In the genomic region with DNA sequence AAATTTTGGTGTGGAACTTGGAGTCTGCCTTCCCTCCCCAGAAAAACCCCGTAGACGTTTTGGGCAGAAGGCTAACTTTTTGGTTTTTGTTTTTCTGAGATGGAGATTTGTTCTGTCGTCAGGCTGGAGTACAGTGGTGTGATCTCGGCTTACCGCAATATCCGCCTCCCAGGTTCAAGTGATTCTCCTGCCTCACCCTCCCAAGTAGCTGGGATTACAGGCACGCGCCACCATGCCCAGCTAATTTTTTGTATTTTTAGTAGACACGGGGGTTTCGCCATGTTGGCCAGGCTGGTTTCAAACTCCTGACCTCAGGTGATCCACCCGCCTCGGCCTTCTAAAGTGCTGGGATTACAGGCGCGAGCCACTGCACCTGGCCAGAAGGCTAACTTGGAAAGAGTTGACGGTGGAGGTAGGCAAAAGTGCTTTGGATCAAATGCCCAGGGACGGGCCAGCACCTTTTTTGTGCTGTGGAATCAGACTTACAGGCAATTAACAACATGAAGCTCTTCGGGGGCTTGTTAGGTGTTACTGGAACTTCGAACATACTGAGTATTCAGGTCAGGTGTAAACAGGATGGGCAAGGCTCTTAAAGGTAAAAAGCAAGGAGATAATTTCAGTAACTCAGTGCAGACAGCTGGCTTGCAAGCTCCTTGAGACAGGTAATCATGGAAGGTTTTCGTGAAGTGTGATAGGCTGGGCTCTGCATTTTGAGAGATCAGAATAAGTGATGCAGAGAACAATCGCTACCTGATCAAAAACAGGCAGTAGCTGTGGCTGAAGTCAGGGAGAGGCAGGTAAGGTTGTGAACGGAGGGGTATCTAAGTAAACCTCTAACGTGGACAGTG, we compare ENCODE assay signal across 9 cellular contexts. TPM values are rescaled to one million over a fixed set of nuclear protein-coding genes. Genes with fewer than 3 reads are reported as not detected.
DNase-seq lines count a peak whose midpoint lies in the region; ATAC-seq, FAIRE-seq and TF ChIP-seq lines count a peak whose summit lies in the region.
"Had no signal": no experiment of that assay in that cellular context is flagged by ENCODE, and none has a peak within 500 bp of the region (broad histone marks: within the 10 kb centered on the region; RNA-seq: fewer than 3 reads in every experiment).

No MANE protein-coding gene starts in this region.

- H3K27me3 Mint-ChIP-seq in HFFc6 (ENCODE audit: insufficient read depth): peaks cover 18% of the 10 kb centered on the region

- peaks cover 2% of the 10 kb centered on the region; the same call in 1 of the 2 replicates for H3K9me3 Mint-ChIP-seq in HFFc6

- peaks cover 54% of the 10 kb centered on the region for H3K79me2 ChIP-seq in GM12878 (ENCODE audit: control insufficient read depth, insufficient read depth, low read length)

- H3K9me3 ChIP-seq in A673 (ENCODE audit: low read depth, low read length, poor library complexity, severe bottlenecking): no peaks in the 10 kb centered on the region
- no peaks in the 10 kb centered on the region for H3K9me3 ChIP-seq in GM12878 (replicated peaks; ENCODE audit: control insufficient read depth, insufficient read depth, low read length)

- WGBS in GM12878 (ENCODE audit: insufficient coverage, insufficient replicate concordance, low lambda C conversion rate, missing lambda C conversion rate): 62% methylated on average over 22 of the region's 22 CpGs

- no peak overlapping the region for H2AFZ ChIP-seq in GM12878 (ENCODE audit: control insufficient read depth, low read depth, low read length)

- in situ Hi-C loops in GM12878 (cut with MboI): no loop called here

- ATAC-seq in GM12878 (no peak), HG03469 (IDR thresholded peaks at IDR 0.05; ENCODE audit: unreplicated experiment) (no peak)

- intact Hi-C loops in A673 (cut with micrococcal nuclease; ENCODE audit: unreplicated experiment): no loop called here
- intact Hi-C loops in GM12878 (cut with micrococcal nuclease; ENCODE audit: unreplicated experiment): no loop called here

- peaks cover 51% of the 10 kb centered on the region for H3K4me1 Mint-ChIP-seq in HFFc6 (ENCODE audit: low read depth)

- no peak for TF ChIP-seq CTCF in A673 (conservative IDR thresholded peaks at IDR 0.05; ENCODE audit: low read depth, low read length)
- no peak for TF ChIP-seq CTCF in HFFc6 (IDR thresholded peaks at IDR 0.05)
- TF ChIP-seq CTCF in GM12878 (IDR thresholded peaks at IDR 0.05 in 2 of 3, conservative IDR thresholded peaks at IDR 0.05 in 1 of 3; ENCODE audit: control insufficient read depth in 2 of 3, extremely low read depth in 1 of 3, insufficient read depth in 1 of 3, low read depth in 3 of 3, low read length in 3 of 3): no peak

- CTCF ChIA-PET in A673 (lab: Charles Lee): interaction anchor here (0.6 kb wide), 1 partner anchor 21 kb away, joined by 9 read pairs; no protein-coding TSS in a partner anchor
- CTCF ChIA-PET in GM12878 (lab: Yijun Ruan, JAX): interaction anchor here (0.5 to 1.9 kb wide), 7 partner anchors 8 to 125 kb away, joined by 3 to 8 read pairs (median 4); no protein-coding TSS in a partner anchor

- no peaks in the 10 kb centered on the region for H3K27me3 ChIP-seq in A673 (replicated peaks; ENCODE audit: insufficient read depth, low read depth, low read length, poor library complexity)
- H3K27me3 ChIP-seq in GM12878 (replicated peaks in 1 of 2; ENCODE audit: control insufficient read depth in 2 of 2, insufficient read depth in 2 of 2, low read length in 1 of 2): no peaks in the 10 kb centered on the region

- H3K27ac Mint-ChIP-seq in HFFc6: peak overlapping the region; percentile 88

- H3K4me1 ChIP-seq in A673 (ENCODE audit: insufficient read depth, low read length, poor library complexity, severe bottlenecking): peaks cover 23% of the 10 kb centered on the region
- H3K4me1 ChIP-seq in GM12878 (ENCODE audit: control insufficient read depth, insufficient read depth, low read length): peaks cover 24% of the 10 kb centered on the region

- H3K4me3 Mint-ChIP-seq in HFFc6: peak overlapping the region; percentile 91

- no peak for TF ChIP-seq EP300 in GM12878 (IDR thresholded peaks at IDR 0.05; ENCODE audit: borderline replicate concordance in 1 of 2, control insufficient read depth in 1 of 2, low read depth in 2 of 2, low read length in 2 of 2)

- peaks cover 31% of the 10 kb centered on the region for H3K36me3 Mint-ChIP-seq in HFFc6 (ENCODE audit: low read depth)

- peak overlapping the region; percentile 96 for H3K27ac ChIP-seq in A673 (ENCODE audit: low read depth, low read length, poor library complexity, severe bottlenecking)
- H3K27ac ChIP-seq in GM12878 (ENCODE audit: control insufficient read depth, insufficient read depth): peak overlapping the region; percentile 92

- H3K36me3 ChIP-seq in A673 (ENCODE audit: insufficient read depth, low read length, poor library complexity, severe bottlenecking) (peaks cover 41% of the 10 kb centered on the region), GM12878 (ENCODE audit: control insufficient read depth in 2 of 2, insufficient read depth in 2 of 2, low read length in 1 of 2) (peaks cover 5 to 16% of the 10 kb centered on the region in 2 experiments; a peak in 3 of 4 replicates)

- RAD21 ChIA-PET in GM12878 (lab: Charles Lee; ENCODE audit: unreplicated experiment): interaction anchor here (0.7 kb wide), 1 partner anchor 271 kb away, joined by 3 read pairs; no protein-coding TSS in a partner anchor

- POLR2A ChIA-PET in A673 (lab: Charles Lee; ENCODE audit: low non-redundant PET) (no interaction called here), GM12878 (lab: Charles Lee) (interaction anchor here (1.0 to 1.6 kb wide), 5 partner anchors 10 to 47 kb away, joined by 3 to 5 read pairs (median 4); no protein-coding TSS in a partner anchor)

- TF ChIP-seq POLR2A in GM12878 (IDR thresholded peaks at IDR 0.05; ENCODE audit: low read depth, low read length) (no peak), GM12891 (IDR thresholded peaks at IDR 0.05; ENCODE audit: low read depth, low read length) (no peak)

- FAIRE-seq in GM12878 (lab: Jason Lieb, UNC) (no peak), GM12891 (lab: Jason Lieb, UNC) (no peak)

- DNase-seq in A673 (ENCODE audit: low spot score) (no peak), HFFc6 (no peak), GM12878 (ENCODE audit: low read depth, low spot score) (no peak), mesenteric fat pad (ENCODE audit: low spot score) (peak; percentile 35), GM12891 (ENCODE audit: insufficient read length, low spot score) (no peak), glomerular visceral epithelial cell (ENCODE audit: extremely low spot score) (no peak), NCI-H1092 (lab: John Stamatoyannopoulos, UW) (no peak)
- DNase-seq: NCI-H2081 treated with DMSO at 0.1 percent for 48 hours had no signal

- no peaks in the 10 kb centered on the region for H4K20me1 ChIP-seq in GM12878 (ENCODE audit: control insufficient read depth, insufficient read depth)

- no peak for TF ChIP-seq RAD21 in GM12878 (IDR thresholded peaks at IDR 0.05; ENCODE audit: insufficient read depth, low read depth, low read length)

- BruUV-seq in A673 (replicated peaks; lab: Mats Ljungman, UMichigan) (no TSS peak), GM12878 (replicated peaks; lab: Mats Ljungman, UMichigan) (no TSS peak)

- peak overlapping the region; percentile 94 for H3K4me2 ChIP-seq in GM12878 (ENCODE audit: control insufficient read depth, insufficient read depth)

- peak overlapping the region; percentile 83 for H3K9ac ChIP-seq in GM12878 (ENCODE audit: control insufficient read depth, insufficient read depth, low read length)

- peak overlapping the region; percentile 91 for H3K4me3 ChIP-seq in A673 (ENCODE audit: low read depth, low read length, poor library complexity, severe bottlenecking)
- H3K4me3 ChIP-seq in GM12878: peak overlapping the region; percentile 91

- SMC1A ChIA-PET in GM12878 (lab: Charles Lee; ENCODE audit: uncharacterized antibody, unreplicated experiment): interaction anchor here (0.6 to 1.4 kb wide), 6 partner anchors 16 to 69 kb away, joined by 3 to 6 read pairs (median 3); no protein-coding TSS in a partner anchor

RNA-seq across cellular contexts. Expression of gene PPP1R35, which starts 1.8 kb away (rescaled TPM):
- total RNA-seq in A673 (2021) (27.3 and 37.3 TPM in 2 replicates), GM12878 (2014; rRNA removed) (51.3 and 55.5 TPM in 2 replicates), GM12878 (2014; rRNA removed; fragmentation: Illumina TruSeq; extraction: Trizol) (14.1 and 19.6 TPM in 2 replicates), GM12878 (2021) (58.1 and 61.0 TPM in 2 replicates), mesenteric fat pad (24.8 TPM)
- 10 to 100 TPM; 22.9 to 33.6 (median 26.5) TPM for total RNA-seq in HFFc6 (2021; fragmentation: NEBNext Ultra II Directional; extraction: Animal tissue kit (Norgen Biotek cat#: 25700))
- total RNA-seq in GM12878 (2013; cell fraction: nucleolus; rRNA removed): 12.0 and 12.4 TPM in 2 replicates
- 6.0 TPM for polyA plus RNA-seq in GM12878 (2011; ENCODE audit: low read depth)
- polyA plus RNA-seq in GM12878 (2011; rRNA removed) (7.9 and 15.2 TPM in 2 replicates), GM12878 (2014; fragmentation: Illumina TruSeq; extraction: Trizol) (0.52 and 5.2 TPM in 2 replicates), GM12878 (2014; fragmentation: Nextera tagmentation; extraction: Ambion mirVana) (1 to 10 TPM; 1.8 to 9.9 TPM), GM12878 (2014; rRNA removed) (62.5 and 70.4 TPM in 2 replicates), GM12878 (2016; fragmentation: Nextera tagmentation; extraction: Ambion mirVana) (10 to 100 TPM in 1 of 2 experiments, 1 to 10 TPM in 1; 4.0 to 56.3 TPM)
- polyA plus RNA-seq in GM12878 (2011; cell fraction: cytosol; rRNA removed): 19.4 and 34.8 TPM in 2 replicates
- polyA plus RNA-seq in GM12878 (2011; cell fraction: nucleus; rRNA removed): 54.8 and 58.1 TPM in 2 replicates
- 31.2 and 32.0 TPM in 2 replicates for polyA plus RNA-seq in GM12878 (2012)
- polyA minus RNA-seq in GM12878 (2011; rRNA and poly(A)+ RNA removed): 2.0 and 4.9 TPM in 2 replicates
- 6.9 and 9.5 TPM in 2 replicates for polyA minus RNA-seq in GM12878 (2011; cell fraction: cytosol; rRNA and poly(A)+ RNA removed)
- polyA minus RNA-seq in GM12878 (2011; cell fraction: nucleus; rRNA and poly(A)+ RNA removed): 5.9 and 9.7 TPM in 2 replicates
- polyA plus RNA-seq in GM12891 (2012; ENCODE audit: low read depth, missing spikeins): 33.4 TPM

RNA-seq across cellular contexts. Expression of gene MEPCE, which starts 4.9 kb away (rescaled TPM):
- total RNA-seq in A673 (2021) (65.3 and 85.9 TPM in 2 replicates), GM12878 (2014; rRNA removed) (33.8 and 39.6 TPM in 2 replicates), GM12878 (2014; rRNA removed; fragmentation: Illumina TruSeq; extraction: Trizol) (22.8 and 26.0 TPM in 2 replicates), GM12878 (2021) (46.0 and 48.0 TPM in 2 replicates), mesenteric fat pad (25.9 TPM)
- 10 to 100 TPM; 38.7 to 42.9 (median 41.2) TPM for total RNA-seq in HFFc6 (2021; fragmentation: NEBNext Ultra II Directional; extraction: Animal tissue kit (Norgen Biotek cat#: 25700))
- 21.3 and 27.2 TPM in 2 replicates for total RNA-seq in GM12878 (2013; cell fraction: nucleolus; rRNA removed)
- 17.6 TPM for polyA plus RNA-seq in GM12878 (2011; ENCODE audit: low read depth)
- polyA plus RNA-seq in GM12878 (2011; rRNA removed) (9.1 and 16.2 TPM in 2 replicates), GM12878 (2014; fragmentation: Illumina TruSeq; extraction: Trizol) (15.1 and 35.8 TPM in 2 replicates), GM12878 (2014; fragmentation: Nextera tagmentation; extraction: Ambion mirVana) (10 to 100 TPM in 1 of 2 experiments, 1 to 10 TPM in 1; 8.2 to 12.6 TPM), GM12878 (2014; rRNA removed) (32.3 and 42.0 TPM in 2 replicates), GM12878 (2016; fragmentation: Nextera tagmentation; extraction: Ambion mirVana) (10 to 100 TPM; 14.9 to 18.1 TPM)
- polyA plus RNA-seq in GM12878 (2011; cell fraction: cytosol; rRNA removed): 17.2 and 23.4 TPM in 2 replicates
- polyA plus RNA-seq in GM12878 (2011; cell fraction: nucleus; rRNA removed): 33.6 and 46.8 TPM in 2 replicates
- polyA plus RNA-seq in GM12878 (2012): 31.5 and 32.5 TPM in 2 replicates
- 23.3 and 38.0 TPM in 2 replicates for polyA minus RNA-seq in GM12878 (2011; rRNA and poly(A)+ RNA removed)
- 12.3 and 15.0 TPM in 2 replicates for polyA minus RNA-seq in GM12878 (2011; cell fraction: cytosol; rRNA and poly(A)+ RNA removed)
- polyA minus RNA-seq in GM12878 (2011; cell fraction: nucleus; rRNA and poly(A)+ RNA removed): 23.2 and 40.4 TPM in 2 replicates
- polyA plus RNA-seq in GM12891 (2012; ENCODE audit: low read depth, missing spikeins): 26.7 TPM

RNA-seq across cellular contexts. Expression of gene ZCWPW1, which starts 6.0 kb away (rescaled TPM):
- total RNA-seq in A673 (2021) (0.45 and 1.1 TPM in 2 replicates), GM12878 (2014; rRNA removed) (2.5 and 3.8 TPM in 2 replicates), GM12878 (2014; rRNA removed; fragmentation: Illumina TruSeq; extraction: Trizol) (3.8 and 4.4 TPM in 2 replicates), GM12878 (2021) (3.3 and 3.7 TPM in 2 replicates), mesenteric fat pad (3.2 TPM)
- 1 to 10 TPM in 4 of 6 experiments, under 1 TPM in 2; 0.55 to 1.7 (median 1.2) TPM for total RNA-seq in HFFc6 (2021; fragmentation: NEBNext Ultra II Directional; extraction: Animal tissue kit (Norgen Biotek cat#: 25700))
- total RNA-seq in GM12878 (2013; cell fraction: nucleolus; rRNA removed): 6.6 and 6.8 TPM in 2 replicates
- 4.2 TPM for polyA plus RNA-seq in GM12878 (2011; ENCODE audit: low read depth)
- polyA plus RNA-seq in GM12878 (2011; rRNA removed) (2.9 and 4.6 TPM in 2 replicates), GM12878 (2014; fragmentation: Illumina TruSeq; extraction: Trizol) (3.9 and 4.3 TPM in 2 replicates), GM12878 (2014; fragmentation: Nextera tagmentation; extraction: Ambion mirVana) (1 to 10 TPM; 1.3 to 2.3 TPM), GM12878 (2014; rRNA removed) (4.4 and 5.1 TPM in 2 replicates), GM12878 (2016; fragmentation: Nextera tagmentation; extraction: Ambion mirVana) (1 to 10 TPM; 3.5 to 3.9 TPM)
- polyA plus RNA-seq in GM12878 (2011; cell fraction: cytosol; rRNA removed): 2.3 and 3.0 TPM in 2 replicates
- polyA plus RNA-seq in GM12878 (2011; cell fraction: nucleus; rRNA removed): 6.2 and 7.2 TPM in 2 replicates
- 3.7 and 4.0 TPM in 2 replicates for polyA plus RNA-seq in GM12878 (2012)
- polyA minus RNA-seq in GM12878 (2011; rRNA and poly(A)+ RNA removed): 1.5 and 2.0 TPM in 2 replicates
- 1.3 and 2.1 TPM in 2 replicates for polyA minus RNA-seq in GM12878 (2011; cell fraction: cytosol; rRNA and poly(A)+ RNA removed)
- 1.8 and 1.9 TPM in 2 replicates for polyA minus RNA-seq in GM12878 (2011; cell fraction: nucleus; rRNA and poly(A)+ RNA removed)
- 5.7 TPM for polyA plus RNA-seq in GM12891 (2012; ENCODE audit: low read depth, missing spikeins)

RNA-seq across cellular contexts. Expression of gene SPACDR, which starts 29.5 kb away (rescaled TPM):
- total RNA-seq in A673 (2021) (2.9 and 3.9 TPM in 2 replicates), GM12878 (2014; rRNA removed) (0.49 and 1.2 TPM in 2 replicates), GM12878 (2014; rRNA removed; fragmentation: Illumina TruSeq; extraction: Trizol) (0.18 and 0.28 TPM in 2 replicates), GM12878 (2021) (1.1 and 1.5 TPM in 2 replicates), mesenteric fat pad (0.96 TPM)
- 1 to 10 TPM in 3 of 6 experiments, under 1 TPM in 3; 0.66 to 1.6 (median 1.0) TPM for total RNA-seq in HFFc6 (2021; fragmentation: NEBNext Ultra II Directional; extraction: Animal tissue kit (Norgen Biotek cat#: 25700))
- total RNA-seq in GM12878 (2013; cell fraction: nucleolus; rRNA removed): 4.9 and 5.0 TPM in 2 replicates
- polyA plus RNA-seq in GM12878 (2011; ENCODE audit: low read depth): 0.43 TPM
- polyA plus RNA-seq in GM12878 (2011; rRNA removed) (0.65 and 0.81 TPM in 2 replicates), GM12878 (2014; fragmentation: Illumina TruSeq; extraction: Trizol) (0.56 TPM in 1 of 2 replicates, not detected in the other), GM12878 (2014; fragmentation: Nextera tagmentation; extraction: Ambion mirVana) (under 1 TPM; 0.29 TPM), GM12878 (2014; rRNA removed) (0.78 and 1.2 TPM in 2 replicates), GM12878 (2016; fragmentation: Nextera tagmentation; extraction: Ambion mirVana) (under 1 TPM; 0.60 to 0.71 TPM)
- 0.80 and 1.1 TPM in 2 replicates for polyA plus RNA-seq in GM12878 (2011; cell fraction: cytosol; rRNA removed)
- 4.4 and 5.2 TPM in 2 replicates for polyA plus RNA-seq in GM12878 (2011; cell fraction: nucleus; rRNA removed)
- polyA plus RNA-seq in GM12878 (2012): 1.3 and 1.6 TPM in 2 replicates
- polyA minus RNA-seq in GM12878 (2011; rRNA and poly(A)+ RNA removed): 0.51 and 2.3 TPM in 2 replicates
- not detected in 2 replicates for polyA minus RNA-seq in GM12878 (2011; cell fraction: cytosol; rRNA and poly(A)+ RNA removed)
- polyA minus RNA-seq in GM12878 (2011; cell fraction: nucleus; rRNA and poly(A)+ RNA removed): 0.85 TPM in 1 of 2 replicates, not detected in the other
- 1.3 TPM for polyA plus RNA-seq in GM12891 (2012; ENCODE audit: low read depth, missing spikeins)

RNA-seq across cellular contexts. Expression of gene TSC22D4, which starts 44.5 kb away (rescaled TPM):
- total RNA-seq in A673 (2021): 69.0 and 71.0 TPM in 2 replicates
- 10 to 100 TPM; 50.6 to 54.5 (median 51.7) TPM for total RNA-seq in HFFc6 (2021; fragmentation: NEBNext Ultra II Directional; extraction: Animal tissue kit (Norgen Biotek cat#: 25700))
- total RNA-seq in GM12878 (2013; cell fraction: nucleolus; rRNA removed): 37.8 and 39.1 TPM in 2 replicates
- 33.2 and 39.9 TPM in 2 replicates for total RNA-seq in GM12878 (2014; rRNA removed)
- total RNA-seq in GM12878 (2014; rRNA removed; fragmentation: Illumina TruSeq; extraction: Trizol): 11.7 and 16.2 TPM in 2 replicates
- total RNA-seq in GM12878 (2021): 63.7 and 65.7 TPM in 2 replicates
- polyA plus RNA-seq in GM12878 (2011; ENCODE audit: low read depth): 18.1 TPM
- 7.3 and 13.8 TPM in 2 replicates for polyA plus RNA-seq in GM12878 (2011; rRNA removed)
- 22.0 and 27.1 TPM in 2 replicates for polyA plus RNA-seq in GM12878 (2011; cell fraction: cytosol; rRNA removed)
- 59.8 and 71.4 TPM in 2 replicates for polyA plus RNA-seq in GM12878 (2011; cell fraction: nucleus; rRNA removed)
- polyA plus RNA-seq in GM12878 (2012): 51.5 and 56.1 TPM in 2 replicates
- 8.3 and 13.7 TPM in 2 replicates for polyA plus RNA-seq in GM12878 (2014; fragmentation: Illumina TruSeq; extraction: Trizol)
- 1 to 10 TPM in 1 of 2 experiments, under 1 TPM in 1; 0.50 to 1.2 TPM for polyA plus RNA-seq in GM12878 (2014; fragmentation: Nextera tagmentation; extraction: Ambion mirVana)
- polyA plus RNA-seq in GM12878 (2014; rRNA removed): 47.8 and 55.6 TPM in 2 replicates
- polyA plus RNA-seq in GM12878 (2016; fragmentation: Nextera tagmentation; extraction: Ambion mirVana): 10 to 100 TPM; 32.6 to 33.3 TPM
- 8.7 and 22.5 TPM in 2 replicates for polyA minus RNA-seq in GM12878 (2011; rRNA and poly(A)+ RNA removed)
- 21.2 TPM in 2 replicates for polyA minus RNA-seq in GM12878 (2011; cell fraction: cytosol; rRNA and poly(A)+ RNA removed)
- 11.8 and 19.4 TPM in 2 replicates for polyA minus RNA-seq in GM12878 (2011; cell fraction: nucleus; rRNA and poly(A)+ RNA removed)
- 42.4 TPM for total RNA-seq in mesenteric fat pad
- 39.4 TPM for polyA plus RNA-seq in GM12891 (2012; ENCODE audit: low read depth, missing spikeins)
